In the genomic region with DNA sequence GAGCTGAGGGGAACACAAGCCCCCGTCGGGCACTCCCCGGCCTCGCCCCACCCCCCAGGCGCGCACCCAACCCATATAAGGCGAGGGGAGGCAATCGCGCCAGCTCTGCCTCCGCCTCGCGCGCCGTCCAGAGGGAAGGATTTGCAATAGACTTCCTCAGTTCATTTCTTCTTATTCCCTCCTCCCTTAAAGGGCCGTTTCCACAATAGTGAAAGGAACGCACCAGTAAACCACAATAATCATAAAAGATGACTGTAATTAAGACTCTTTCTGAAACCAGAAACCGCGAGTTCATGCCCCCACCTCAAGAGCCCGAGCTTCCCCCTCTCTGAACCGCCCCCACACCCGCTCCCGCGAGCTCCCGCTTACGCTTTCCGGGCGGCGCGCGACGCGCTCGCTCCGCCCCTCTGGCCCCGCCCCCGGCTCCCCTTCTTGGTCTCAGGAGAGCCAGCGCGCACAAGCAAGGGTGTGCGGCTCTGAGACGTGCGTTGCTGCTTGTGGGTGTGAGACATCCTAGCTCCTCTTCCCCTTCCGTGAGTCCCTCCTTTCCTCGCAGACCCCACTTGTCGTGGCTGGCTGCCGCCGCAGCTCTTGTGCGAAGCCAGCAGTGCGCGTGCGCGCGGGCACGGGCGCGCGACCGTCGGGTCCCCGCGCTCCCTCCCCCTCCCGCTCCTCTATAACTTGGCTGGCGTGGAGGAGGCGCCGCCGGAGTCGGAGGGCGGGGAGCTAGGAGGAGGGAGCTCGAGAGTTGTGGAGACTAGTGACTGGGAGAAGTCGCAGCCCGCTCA, we compare ENCODE assay signal across 8 cellular contexts. TPM values are rescaled to one million over a fixed set of nuclear protein-coding genes. Genes with fewer than 3 reads are reported as not detected.
DNase-seq lines count a peak whose midpoint lies in the region; ATAC-seq and TF ChIP-seq lines count a peak whose summit lies in the region.

A gene with protein sequence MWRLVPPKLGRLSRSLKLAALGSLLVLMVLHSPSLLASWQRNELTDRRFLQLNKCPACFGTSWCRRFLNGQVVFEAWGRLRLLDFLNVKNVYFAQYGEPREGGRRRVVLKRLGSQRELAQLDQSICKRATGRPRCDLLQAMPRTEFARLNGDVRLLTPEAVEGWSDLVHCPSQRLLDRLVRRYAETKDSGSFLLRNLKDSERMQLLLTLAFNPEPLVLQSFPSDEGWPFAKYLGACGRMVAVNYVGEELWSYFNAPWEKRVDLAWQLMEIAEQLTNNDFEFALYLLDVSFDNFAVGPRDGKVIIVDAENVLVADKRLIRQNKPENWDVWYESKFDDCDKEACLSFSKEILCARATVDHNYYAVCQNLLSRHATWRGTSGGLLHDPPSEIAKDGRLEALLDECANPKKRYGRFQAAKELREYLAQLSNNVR (plus strand): TSS at position 457 of the 788 bp plus-strand sequence. CDS start 510 bp downstream, outside the sequence.

- H3K27ac ChIP-seq in H9 (ENCODE audit: insufficient read length, low read depth, low read length): peak within 1 kb of the TSS; percentile 64

- peak; percentile 94 for DNase-seq in ELR (ENCODE audit: low read depth)
- peak; percentile 95 for DNase-seq in H9
- DNase-seq in M059J (ENCODE audit: low read depth): peak; percentile 96
- peak; percentile 92 for DNase-seq in activated T-helper 9 cell treated with anti-CD3 and anti-CD28 coated beads, Interleukin-2, amount 50 U/mL, for 16 hours (ENCODE audit: low read depth)
- peak; percentile 93 for DNase-seq in fibroblast of peridontal ligament (ENCODE audit: extremely low read depth)
- DNase-seq in natural killer cell: peak; percentile 91
- peak; percentile 93 to 99 (median 96) for DNase-seq in stimulated activated naive CD4-positive, alpha-beta T cell (lab: John Stamatoyannopoulos, UW)

- H3K56ac ChIP-seq in H9 (ENCODE audit: insufficient read length, low read depth, low read length): no peak within 1 kb of the TSS

- no peak within 1 kb of the TSS for H2AFZ ChIP-seq in H9 (ENCODE audit: low read length)

- H3K4me2 ChIP-seq in H9 (ENCODE audit: insufficient read depth, insufficient read length, low read length): peak within 1 kb of the TSS; percentile 98

- H2BK12ac ChIP-seq in H9 (ENCODE audit: insufficient read length, low read depth, low read length): no peak within 1 kb of the TSS

- peak within 1 kb of the TSS; percentile 99 to 100 (median 99) for H3K27ac Mint-ChIP-seq in H9
- peak within 1 kb of the TSS; percentile 82 to 94 for H3K27ac Mint-ChIP-seq in natural killer cell

- H3K9ac ChIP-seq in H9 (ENCODE audit: extremely low read depth, insufficient read length, low read length): peak within 1 kb of the TSS; percentile 88

- H3K79me2 ChIP-seq in H9 (ENCODE audit: insufficient read depth, low read length): peaks cover 9% of the 10 kb centered on the region; the same call in 1 of the 2 replicates

- H2BK5ac ChIP-seq in H9 (ENCODE audit: insufficient read length, low read length): no peak within 1 kb of the TSS

- peak; percentile 70 to 87 (median 74) for ATAC-seq in natural killer cell

- H3K4me1 Mint-ChIP-seq in H9 (peaks cover 28 to 36% of the 10 kb centered on the region in 2 experiments), natural killer cell (peaks cover 26 to 36% of the 10 kb centered on the region in 2 donors)

- H3K23me2 ChIP-seq in H9 (ENCODE audit: insufficient read length, low read depth, low read length, poor library complexity, severe bottlenecking): peaks cover 20% of the 10 kb centered on the region

- H3K27me3 ChIP-seq in H9 (ENCODE audit: insufficient read depth, low read length): no peaks in the 10 kb centered on the region

- WGBS in H9 (ENCODE audit: extremely low coverage, insufficient read length, low lambda C conversion rate): no CpG with 5 or more reads among the region's 70 CpGs

- no peak within 1 kb of the TSS; the same call in 1 of the 2 replicates for H3K4ac ChIP-seq in H9 (ENCODE audit: low read depth, low read length)

- peak; percentile 89 for TF ChIP-seq POLR2A in Raji (IDR thresholded peaks at IDR 0.05; ENCODE audit: insufficient read depth, low read depth, low read length)

- H2BK15ac ChIP-seq in H9 (ENCODE audit: low read depth, low read length): no peak within 1 kb of the TSS

- H2BK120ac ChIP-seq in H9 (ENCODE audit: low read depth, low read length, poor library complexity, severe bottlenecking): no peak within 1 kb of the TSS

- H3T11ph ChIP-seq in H9 (ENCODE audit: low read length): no peak within 1 kb of the TSS

- H3K4me1 ChIP-seq in H9 (ENCODE audit: insufficient read depth, low read length): no peaks in the 10 kb centered on the region

- H3K23ac ChIP-seq in H9 (ENCODE audit: insufficient read length, low read depth, low read length): no peak within 1 kb of the TSS

- no peak within 1 kb of the TSS for H4K91ac ChIP-seq in H9 (ENCODE audit: insufficient read length, low read depth, low read length)

- H3K4me3 Mint-ChIP-seq in H9 (peak within 1 kb of the TSS; percentile 90 to 93), natural killer cell (peak within 1 kb of the TSS; percentile 89)

- H3K9me3 ChIP-seq in H9 (ENCODE audit: control insufficient read depth, low read depth, low read length): no peaks in the 10 kb centered on the region

- H4K5ac ChIP-seq in H9 (ENCODE audit: insufficient read length, low read depth, low read length): no peak within 1 kb of the TSS

- H3K14ac ChIP-seq in H9 (ENCODE audit: insufficient read depth, low read length): peak within 1 kb of the TSS; percentile 93

- no peak for TF ChIP-seq CTCF in H9 (conservative IDR thresholded peaks at IDR 0.05)
- no peak for TF ChIP-seq CTCF in natural killer cell (IDR thresholded peaks at IDR 0.05)

- no peak within 1 kb of the TSS for H4K8ac ChIP-seq in H9 (replicated peaks; ENCODE audit: insufficient read length, low read depth, low read length)

- H2AK5ac ChIP-seq in H9 (ENCODE audit: insufficient read length, low read length): no peak within 1 kb of the TSS

- no peaks in the 10 kb centered on the region for H4K20me1 ChIP-seq in H9 (ENCODE audit: control insufficient read depth, insufficient read depth, insufficient read length)

- H3K79me1 ChIP-seq in H9 (ENCODE audit: insufficient read depth, low read depth, low read length, poor library complexity, severe bottlenecking): no peaks in the 10 kb centered on the region

- H3K27me3 Mint-ChIP-seq in H9 (ENCODE audit: low read depth) (no peaks in the 10 kb centered on the region; the same call in 1 of the 2 replicates), natural killer cell (ENCODE audit: low read depth in 2 of 2) (no peaks in the 10 kb centered on the region)

- H3K36me3 Mint-ChIP-seq in H9 (ENCODE audit: insufficient read depth in 1 of 3, low read depth in 3 of 3) (peaks cover 0 to 2% (median 0%) of the 10 kb centered on the region in 3 experiments; a peak in 2 of 7 replicates), natural killer cell (no peaks in the 10 kb centered on the region)

- peak within 1 kb of the TSS; percentile 90 for H3K18ac ChIP-seq in H9 (ENCODE audit: insufficient read length, low read depth, low read length)

- intact Hi-C loops in natural killer cell (cut with micrococcal nuclease): loop anchor here (5.0 kb wide), 3 partner anchors 849 to 1394 kb away; a partner anchor contains a TSS

- no peak within 1 kb of the TSS for H2BK20ac ChIP-seq in H9 (ENCODE audit: low read depth, low read length, poor library complexity, severe bottlenecking)

- no peaks in the 10 kb centered on the region; a peak in 2 of 5 replicates for H3K9me3 Mint-ChIP-seq in H9
- H3K9me3 Mint-ChIP-seq in natural killer cell: no peaks in the 10 kb centered on the region

RNA-seq across cellular contexts. Expression of the gene that starts here (rescaled TPM):
- 22.0 and 22.9 TPM in 2 replicates for total RNA-seq in H9 (2021)
- total RNA-seq in M059J (2014; rRNA removed; shearing (Covaris generic)): 23.2 and 23.3 TPM in 2 replicates
- total RNA-seq in natural killer cell: 10 to 100 TPM; 18.7 to 39.6 (median 28.2) TPM

Comparison
In these comparisons a context has a peak if more than half of its experiments do, and no peak if none do; other contexts are left out.
1. Peak in every context shown above with its lines: DNase-seq, ATAC-seq and H3K27ac ChIP-seq.